ENCODE assay signal across 16 cellular contexts in genomic region chrX:19761554-19762295, GRCh38.
A peak's percentile ranks its signal among the peaks of the same experiment; 100 is the strongest.
DNase-seq lines count a peak whose midpoint lies in the region; ATAC-seq and TF ChIP-seq lines count a peak whose summit lies in the region.
"Had no signal": no experiment of that assay in that cellular context is flagged by ENCODE, and none has a peak within 500 bp of the region (broad histone marks: within the 10 kb centered on the region; RNA-seq: fewer than 3 reads in every experiment).

No MANE protein-coding gene starts in this region.

- H3K36me3 Mint-ChIP-seq in CD4-positive, alpha-beta memory T cell, result peaks cover 0 to 17% of the 10 kb centered on the region in 2 donors
- H3K36me3 Mint-ChIP-seq in activated naive CD8-positive, alpha-beta T cell treated with anti-CD3 and anti-CD28 coated beads, Interleukin-2, amount 50 U/mL, for 24 hours (ENCODE audit: low read depth), result peaks cover 2% of the 10 kb centered on the region
- peaks cover 12% of the 10 kb centered on the region for H3K36me3 Mint-ChIP-seq in Calu3 (ENCODE audit: insufficient read depth, unreplicated experiment)
- H3K36me3 Mint-ChIP-seq: naive B cell had no signal

- no peak overlapping the region for H3K4me3 ChIP-seq in CD4-positive, alpha-beta memory T cell (ENCODE audit: low read length in 2 of 2)
- no peak overlapping the region for H3K4me3 ChIP-seq in Karpas-422 (ENCODE audit: low read length)
- H3K4me3 ChIP-seq: GM23338 had no signal

- no TSS peak for BruUV-seq in Calu3 (replicated peaks; lab: Mats Ljungman, UMichigan)

- peaks cover 55 to 81% (median 69%) of the 10 kb centered on the region in 4 donors for H3K4me1 Mint-ChIP-seq in CD4-positive, alpha-beta memory T cell
- H3K4me1 Mint-ChIP-seq in activated naive CD8-positive, alpha-beta T cell treated with anti-CD3 and anti-CD28 coated beads, Interleukin-2, amount 50 U/mL, for 24 hours, result peaks cover 78% of the 10 kb centered on the region
- H3K4me1 Mint-ChIP-seq in Calu3 (ENCODE audit: low read depth, unreplicated experiment), result peaks cover 58% of the 10 kb centered on the region

- intact Hi-C loops in CD4-positive, alpha-beta memory T cell (cut with micrococcal nuclease), result no loop called here
- intact Hi-C loops in Calu3 (cut with micrococcal nuclease; ENCODE audit: unreplicated experiment), result no loop called here

- H3K9me3 Mint-ChIP-seq in CD4-positive, alpha-beta memory T cell, result no peaks in the 10 kb centered on the region
- no peaks in the 10 kb centered on the region for H3K9me3 Mint-ChIP-seq in activated naive CD8-positive, alpha-beta T cell treated with anti-CD3 and anti-CD28 coated beads, Interleukin-2, amount 50 U/mL, for 24 hours
- H3K9me3 Mint-ChIP-seq in Calu3 (ENCODE audit: low read depth, unreplicated experiment), result no peaks in the 10 kb centered on the region
- H3K9me3 Mint-ChIP-seq: activated T-helper 2 cell treated with anti-CD3 and anti-CD28 coated beads, Interferon-gamma antibody, Interleukin-2, Interleukin-4, amounts not matched to agents 10 μg/mL and 5 μg/mL and 100 μg/mL, durations not matched to agents 14 hours and 24 hours and 36 hours; GM23338; stimulated activated naive CD8-positive, alpha-beta T cell treated with anti-CD3 and anti-CD28 coated beads, Interleukin-15, amount 100 ng/mL, for 72 hours had no signal

- peak overlapping the region in 4 of 8 donors; percentile 0 to 70 (median 38) for H3K4me3 Mint-ChIP-seq in CD4-positive, alpha-beta memory T cell
- H3K4me3 Mint-ChIP-seq in activated naive CD8-positive, alpha-beta T cell treated with anti-CD3 and anti-CD28 coated beads, Interleukin-2, amount 50 U/mL, for 24 hours, result no peak overlapping the region
- no peak overlapping the region for H3K4me3 Mint-ChIP-seq in Calu3 (ENCODE audit: low read depth, unreplicated experiment)
- H3K4me3 Mint-ChIP-seq: GM23338; stimulated activated naive CD8-positive, alpha-beta T cell treated with anti-CD3 and anti-CD28 coated beads, Interleukin-15, amount 100 ng/mL, for 72 hours had no signal

- TF ChIP-seq CTCF in Calu3 (IDR thresholded peaks at IDR 0.05; ENCODE audit: unreplicated experiment), result no peak

- no peak for DNase-seq in CD4-positive, alpha-beta memory T cell
- DNase-seq in Karpas-422 (peak; percentile 61), NCI-H2171 (lab: John Stamatoyannopoulos, UW) (no peak), Calu3 (no peak), kidney tubule cell (ENCODE audit: low spot score) (no peak), NCI-H2107 treated with DMSO at 0.1 percent for 48 hours (lab: John Stamatoyannopoulos, UW; ENCODE audit: unreplicated experiment) (no peak)
- DNase-seq in activated naive CD8-positive, alpha-beta T cell treated with anti-CD3 and anti-CD28 coated beads, Interleukin-2, amount 50 U/mL, for 24 hours, result no peak
- DNase-seq: activated CD4-positive, CD25-positive, alpha-beta regulatory T cell; brain microvascular endothelial cell; naive B cell; NCI-H69; stimulated activated CD4-positive, alpha-beta T cell treated with anti-CD3 and anti-CD28 coated beads, Interleukin-4, amount 100 ng/mL, for 1 hour; stimulated activated naive CD8-positive, alpha-beta T cell treated with anti-CD3 and anti-CD28 coated beads, Interleukin-15, amount 100 ng/mL, for 72 hours had no signal

- no peaks in the 10 kb centered on the region for H3K9me3 ChIP-seq in CD4-positive, alpha-beta memory T cell (ENCODE audit: control insufficient read depth in 1 of 2, low read length in 2 of 2)
- no peaks in the 10 kb centered on the region for H3K9me3 ChIP-seq in Karpas-422 (ENCODE audit: low read length)

- no peaks in the 10 kb centered on the region for H4K20me1 ChIP-seq in Karpas-422 (ENCODE audit: insufficient read depth, low read depth, low read length)

- peak overlapping the region; percentile 9 for H3K27ac ChIP-seq in CD4-positive, alpha-beta memory T cell (ENCODE audit: low read depth, low read length)
- peak overlapping the region; percentile 60 for H3K27ac ChIP-seq in Karpas-422 (ENCODE audit: low read length)
- H3K27ac ChIP-seq: brain microvascular endothelial cell had no signal

- no peak overlapping the region for H2AFZ ChIP-seq in Karpas-422 (ENCODE audit: low read length)
- H2AFZ ChIP-seq: GM23338 had no signal

- H3K9ac ChIP-seq in Karpas-422 (ENCODE audit: low read length), result no peak overlapping the region

- no peaks in the 10 kb centered on the region for H3K36me3 ChIP-seq in CD4-positive, alpha-beta memory T cell (ENCODE audit: insufficient read depth, low read length)
- H3K36me3 ChIP-seq in Karpas-422 (ENCODE audit: insufficient read depth, low read length), result no peaks in the 10 kb centered on the region
- H3K36me3 ChIP-seq: brain microvascular endothelial cell had no signal

- H3K27ac Mint-ChIP-seq in CD4-positive, alpha-beta memory T cell, result peak overlapping the region; percentile 17 to 86 (median 77)
- peak overlapping the region; percentile 39 for H3K27ac Mint-ChIP-seq in activated naive CD8-positive, alpha-beta T cell treated with anti-CD3 and anti-CD28 coated beads, Interleukin-2, amount 50 U/mL, for 24 hours
- H3K27ac Mint-ChIP-seq in Calu3 (ENCODE audit: unreplicated experiment), result no peak overlapping the region

- no peaks in the 10 kb centered on the region for H3K27me3 Mint-ChIP-seq in CD4-positive, alpha-beta memory T cell
- H3K27me3 Mint-ChIP-seq in activated naive CD8-positive, alpha-beta T cell treated with anti-CD3 and anti-CD28 coated beads, Interleukin-2, amount 50 U/mL, for 24 hours, result no peaks in the 10 kb centered on the region
- no peaks in the 10 kb centered on the region for H3K27me3 Mint-ChIP-seq in Calu3 (ENCODE audit: unreplicated experiment)
- H3K27me3 Mint-ChIP-seq: naive B cell; stimulated activated naive CD8-positive, alpha-beta T cell treated with anti-CD3 and anti-CD28 coated beads, Interleukin-15, amount 100 ng/mL, for 72 hours had no signal

- peak; percentile 52 for ATAC-seq in GM19395 (IDR thresholded peaks at IDR 0.05; ENCODE audit: unreplicated experiment)
- no peak for ATAC-seq in activated naive CD8-positive, alpha-beta T cell treated with anti-CD3 and anti-CD28 coated beads, Interleukin-2, amount 50 U/mL, for 24 hours
- ATAC-seq: GM23338; stimulated activated naive CD8-positive, alpha-beta T cell treated with anti-CD3 and anti-CD28 coated beads, Interleukin-15, amount 100 ng/mL, for 72 hours had no signal

- CTCF ChIA-PET in CD4-positive, alpha-beta memory T cell (lab: Charles Lee; ENCODE audit: partially characterized antibody), result interaction anchor here (1.4 kb wide), 1 partner anchor 34 kb away, joined by 3 read pairs; no protein-coding TSS in a partner anchor
- CTCF ChIA-PET in Calu3 (lab: Charles Lee), result interaction anchor here (0.6 kb wide), 1 partner anchor 1933 kb away, joined by 9 read pairs; no protein-coding TSS in a partner anchor

- H3K9me2 ChIP-seq in Karpas-422 (replicated peaks; ENCODE audit: insufficient read depth, low read length), result no peaks in the 10 kb centered on the region

- POLR2A ChIA-PET in CD4-positive, alpha-beta memory T cell (lab: Charles Lee; ENCODE audit: partially characterized antibody), result interaction anchor here (0.6 to 2.2 kb wide), 8 partner anchors 8 to 38 kb away, joined by 3 to 9 read pairs (median 4); no protein-coding TSS in a partner anchor

- peaks cover 90% of the 10 kb centered on the region for H3K4me1 ChIP-seq in CD4-positive, alpha-beta memory T cell (ENCODE audit: insufficient read depth, low read length)
- H3K4me1 ChIP-seq in Karpas-422 (ENCODE audit: low read length), result peaks cover 89% of the 10 kb centered on the region

- H3K27me3 ChIP-seq in CD4-positive, alpha-beta memory T cell (ENCODE audit: insufficient read depth, low read length), result no peaks in the 10 kb centered on the region
- no peaks in the 10 kb centered on the region for H3K27me3 ChIP-seq in Karpas-422 (ENCODE audit: low read length)
- H3K27me3 ChIP-seq: brain microvascular endothelial cell had no signal

- peak overlapping the region; percentile 3 for H3K4me2 ChIP-seq in Karpas-422 (ENCODE audit: low read depth, low read length, poor library complexity, severe bottlenecking)
- H3K4me2 ChIP-seq: GM23338 had no signal

- peaks cover 67% of the 10 kb centered on the region for H3K79me2 ChIP-seq in Karpas-422 (ENCODE audit: low read length)
